17 cellular contexts compared by ENCODE assay signal in genomic region chr2:217070043-217070430, GRCh38.
DNase-seq lines count a peak whose midpoint lies in the region; ATAC-seq and TF ChIP-seq lines count a peak whose summit lies in the region.
"Had no signal": no experiment of that assay in that cellular context is flagged by ENCODE, and none has a peak within 500 bp of the region (broad histone marks: within the 10 kb centered on the region; RNA-seq: fewer than 3 reads in every experiment).

No MANE protein-coding gene starts in this region.

- peak overlapping the region; percentile 55; the same call in 2 of the 3 replicates for H2BK15ac ChIP-seq in IMR-90 (ENCODE audit: low read depth, low read length)

- H3K79me2 ChIP-seq in trophoblast cell (ENCODE audit: control insufficient read depth, insufficient read depth, low read length, poor library complexity): no peaks in the 10 kb centered on the region

- peaks cover 13% of the 10 kb centered on the region for H3K4me1 ChIP-seq in IMR-90 (ENCODE audit: control insufficient read depth, insufficient read depth, low read length)
- no peaks in the 10 kb centered on the region for H3K4me1 ChIP-seq in endodermal cell (ENCODE audit: control insufficient read depth, insufficient read depth, low read length)
- peaks cover 0 to 10% of the 10 kb centered on the region in 2 experiments for H3K4me1 ChIP-seq in trophoblast cell (ENCODE audit: control insufficient read depth in 1 of 2, insufficient read depth in 2 of 2, low read length in 2 of 2)
- no peaks in the 10 kb centered on the region for H3K4me1 ChIP-seq in mucosa of descending colon (ENCODE audit: low read depth)
- H3K4me1 ChIP-seq: HAP-1 had no signal

- POLR2A ChIA-PET in IMR-90 (lab: Charles Lee; ENCODE audit: unreplicated experiment): no interaction called here

- H3K23ac ChIP-seq in IMR-90 (ENCODE audit: low read depth, low read length) (no peak overlapping the region), trophoblast cell (ENCODE audit: low read length) (no peak overlapping the region)

- H3K4ac ChIP-seq in IMR-90 (ENCODE audit: low read depth, low read length) (no peak overlapping the region; the same call in 1 of the 2 replicates), trophoblast cell (ENCODE audit: low read depth, low read length) (no peak overlapping the region)

- H3K79me1 ChIP-seq in IMR-90 (ENCODE audit: low read depth in 1 of 2, low read length in 2 of 2): no peaks in the 10 kb centered on the region
- H3K79me1 ChIP-seq in trophoblast cell (ENCODE audit: low read length): no peaks in the 10 kb centered on the region

- H3K36me3 ChIP-seq in IMR-90 (ENCODE audit: control insufficient read depth, insufficient read depth, low read length): no peaks in the 10 kb centered on the region
- H3K36me3 ChIP-seq in endodermal cell (ENCODE audit: control insufficient read depth, insufficient read depth, low read length): no peaks in the 10 kb centered on the region
- H3K36me3 ChIP-seq in trophoblast cell (ENCODE audit: control insufficient read depth in 1 of 2, insufficient read depth in 2 of 2, low read length in 2 of 2): no peaks in the 10 kb centered on the region
- H3K36me3 ChIP-seq in mucosa of descending colon (ENCODE audit: low read depth): no peaks in the 10 kb centered on the region
- H3K36me3 ChIP-seq: BLaER1 treated with 17β-estradiol and CSF1 and Interleukin-3, amounts not matched to agents 10 nM and 100 nM; HAP-1 had no signal

- no peak overlapping the region for H3K27ac ChIP-seq in IMR-90 (ENCODE audit: insufficient read depth, low read length)
- peak overlapping the region; percentile 55 for H3K27ac ChIP-seq in endodermal cell (ENCODE audit: low read depth, low read length)
- no peak overlapping the region for H3K27ac ChIP-seq in trophoblast cell (ENCODE audit: low read depth, low read length)
- H3K27ac ChIP-seq: BLaER1 treated with 17β-estradiol and CSF1 and Interleukin-3, amounts not matched to agents 10 nM and 100 nM; GM23248; HL-60 had no signal

- CTCF ChIA-PET in IMR-90 (lab: Yijun Ruan, JAX): interaction anchor here (0.9 kb wide), 1 partner anchor 50 kb away, joined by 3 read pairs; no protein-coding TSS in a partner anchor

- TF ChIP-seq CTCF in IMR-90 (conservative IDR thresholded peaks at IDR 0.05; ENCODE audit: low read depth, low read length) (no peak), endodermal cell (conservative IDR thresholded peaks at IDR 0.05) (no peak), nephron progenitor cell (IDR thresholded peaks at IDR 0.05) (no peak), mucosa of descending colon (IDR thresholded peaks at IDR 0.05) (no peak)

- WGBS in IMR-90 (ENCODE audit: extremely low coverage in 2 of 2, insufficient read length in 1 of 2), 2 experiments: 89% methylated on average over 5 of the region's 9 CpGs; no CpG with 5 or more reads in 1 of the 2 experiments
- 80 to 82% methylated on average over 2 to 9 of the region's 9 CpGs for WGBS in endodermal cell (ENCODE audit: insufficient coverage in 1 of 2, insufficient read length in 1 of 2), 2 experiments
- no CpG with 5 or more reads among the region's 9 CpGs for WGBS in trophoblast cell (ENCODE audit: extremely low coverage, insufficient coverage, insufficient read length)

- 0 out of 2 replicates have a peak overlapping the region, but pooled peaks have one; percentile 8 for H2BK20ac ChIP-seq in IMR-90 (ENCODE audit: low read depth, low read length)

- in situ Hi-C loops in IMR-90 (cut with MboI; ENCODE audit: low sequenced_read_pairs): no loop called here

- peak overlapping the region; percentile 22; the same call in 1 of the 2 replicates for H4K5ac ChIP-seq in IMR-90 (ENCODE audit: low read depth, low read length)

- H3K56ac ChIP-seq in IMR-90 (ENCODE audit: extremely low read depth, insufficient read depth, low read length): no peak overlapping the region

- DNase-seq in IMR-90: no peak
- peak; percentile 50 for DNase-seq in endodermal cell
- no peak for DNase-seq in nephron progenitor cell
- no peak for DNase-seq in trophoblast cell
- no peak for DNase-seq in activated CD4-positive, alpha-beta T cell treated with anti-CD3 and anti-CD28 coated beads for 48 hours
- no peak for DNase-seq in mucosa of descending colon
- DNase-seq: Calu3; CD8-positive, alpha-beta T cell; DMS79 treated with DMSO at 0.1 percent for 48 hours; GM23248 had no signal

- H3K18ac ChIP-seq in IMR-90 (ENCODE audit: low read depth, low read length) (no peak overlapping the region; the same call in 1 of the 2 replicates), trophoblast cell (ENCODE audit: low read length) (no peak overlapping the region)

- H4K91ac ChIP-seq in IMR-90 (ENCODE audit: insufficient read depth, low read depth, low read length) (peak overlapping the region; percentile 40; the same call in 1 of the 2 replicates), trophoblast cell (ENCODE audit: low read depth, low read length) (peak overlapping the region; percentile 49)

- H3K9me1 ChIP-seq in IMR-90 (ENCODE audit: insufficient read depth, low read length): peaks cover 15% of the 10 kb centered on the region

- no peak overlapping the region for H3K14ac ChIP-seq in IMR-90 (replicated peaks; ENCODE audit: low read depth, low read length)
- no peak overlapping the region for H3K14ac ChIP-seq in trophoblast cell (ENCODE audit: low read length)

- no peak overlapping the region for H3K4me3 Mint-ChIP-seq in endodermal cell
- H3K4me3 Mint-ChIP-seq in nephron progenitor cell: no peak overlapping the region
- H3K4me3 Mint-ChIP-seq: B cell; CD8-positive, alpha-beta T cell; IgD-negative memory B cell had no signal

- peaks cover 3% of the 10 kb centered on the region for H3K27me3 Mint-ChIP-seq in endodermal cell (ENCODE audit: insufficient read depth)
- no peaks in the 10 kb centered on the region for H3K27me3 Mint-ChIP-seq in nephron progenitor cell (ENCODE audit: low read depth, poor library complexity)

- no peaks in the 10 kb centered on the region for H3K36me3 Mint-ChIP-seq in endodermal cell (ENCODE audit: low read depth)
- peaks cover 9% of the 10 kb centered on the region for H3K36me3 Mint-ChIP-seq in nephron progenitor cell (ENCODE audit: low read depth)
- H3K36me3 Mint-ChIP-seq: CD8-positive, alpha-beta T cell had no signal

- no peak overlapping the region for H3K4me3 ChIP-seq in IMR-90 (ENCODE audit: insufficient read depth, low read depth, low read length)
- H3K4me3 ChIP-seq in endodermal cell (ENCODE audit: low read length): no peak overlapping the region
- no peak overlapping the region for H3K4me3 ChIP-seq in trophoblast cell (ENCODE audit: low read depth, low read length)
- no peak overlapping the region for H3K4me3 ChIP-seq in mucosa of descending colon
- H3K4me3 ChIP-seq: BLaER1 treated with 17β-estradiol and CSF1 and Interleukin-3, amounts not matched to agents 10 nM and 100 nM; GM12878; GM23248; HAP-1 had no signal

- intact Hi-C loops in IMR-90 (cut with micrococcal nuclease) (no loop called here), mucosa of descending colon (cut with DNase I, micrococcal nuclease) (no loop called here)

- H2BK5ac ChIP-seq in IMR-90 (ENCODE audit: low read depth, low read length, poor library complexity, severe bottlenecking) (no peak overlapping the region), trophoblast cell (ENCODE audit: low read depth, low read length, poor library complexity) (no peak overlapping the region)

- no peaks in the 10 kb centered on the region for H4K20me1 ChIP-seq in IMR-90 (ENCODE audit: insufficient read depth, low read length)
- H4K20me1 ChIP-seq: BLaER1 treated with 17β-estradiol and CSF1 and Interleukin-3, amounts not matched to agents 10 nM and 100 nM had no signal

- dilution Hi-C loops in IMR-90 (cut with HindIII; ENCODE audit: low sequenced_read_pairs, unreplicated experiment): no loop called here

- no peak overlapping the region for H4K12ac ChIP-seq in trophoblast cell (ENCODE audit: low read depth, low read length)

- H3K27me3 ChIP-seq in IMR-90 (ENCODE audit: control insufficient read depth, insufficient read depth, low read length) (no peaks in the 10 kb centered on the region), endodermal cell (ENCODE audit: control insufficient read depth, insufficient read depth, low read length, poor library complexity, severe bottlenecking) (no peaks in the 10 kb centered on the region), trophoblast cell (ENCODE audit: insufficient read depth, low read length) (no peaks in the 10 kb centered on the region)
- H3K27me3 ChIP-seq: BLaER1 treated with 17β-estradiol and CSF1 and Interleukin-3, amounts not matched to agents 10 nM and 100 nM had no signal

- peaks cover 7% of the 10 kb centered on the region for H3K9me3 Mint-ChIP-seq in endodermal cell
- peaks cover 19% of the 10 kb centered on the region for H3K9me3 Mint-ChIP-seq in nephron progenitor cell
- H3K9me3 Mint-ChIP-seq: CD8-positive, alpha-beta T cell had no signal

- BruUV-seq in IMR-90 (replicated peaks; lab: Mats Ljungman, UMichigan): no TSS peak

- peak overlapping the region; percentile 29 for H2BK12ac ChIP-seq in trophoblast cell (ENCODE audit: low read length)

- H2AFZ ChIP-seq in IMR-90 (replicated peaks; ENCODE audit: low read length, poor library complexity): no peak overlapping the region
- H2AFZ ChIP-seq in trophoblast cell (ENCODE audit: insufficient read depth, low read length, poor library complexity): no peak overlapping the region
- H2AFZ ChIP-seq: GM23248 had no signal

- peak overlapping the region; percentile 43; the same call in 1 of the 2 replicates for H2AK5ac ChIP-seq in IMR-90 (ENCODE audit: low read depth, low read length)
- H2AK5ac ChIP-seq in trophoblast cell (ENCODE audit: low read length): no peak overlapping the region

- no peak overlapping the region for H3K4me2 ChIP-seq in IMR-90 (ENCODE audit: low read depth, low read length)
- no peak overlapping the region for H3K4me2 ChIP-seq in trophoblast cell (ENCODE audit: low read length)
- H3K4me2 ChIP-seq: BLaER1 treated with 17β-estradiol and CSF1 and Interleukin-3, amounts not matched to agents 10 nM and 100 nM had no signal

- H3K9ac ChIP-seq in IMR-90 (ENCODE audit: low read depth, low read length) (no peak overlapping the region), endodermal cell (ENCODE audit: extremely low read depth, low read length, poor library complexity, severe bottlenecking) (no peak overlapping the region), trophoblast cell (ENCODE audit: low read length) (no peak overlapping the region)
- H3K9ac ChIP-seq: BLaER1 treated with 17β-estradiol and CSF1 and Interleukin-3, amounts not matched to agents 10 nM and 100 nM; GM23248 had no signal

- TF ChIP-seq POLR2A in IMR-90 (IDR thresholded peaks at IDR 0.05; ENCODE audit: low read depth, low read length): no peak

- no peaks in the 10 kb centered on the region for H3K4me1 Mint-ChIP-seq in endodermal cell
- H3K4me1 Mint-ChIP-seq in nephron progenitor cell: peaks cover 30% of the 10 kb centered on the region
- H3K4me1 Mint-ChIP-seq: B cell, IgD-negative memory B cell had no signal

- no peak overlapping the region for H3K27ac Mint-ChIP-seq in endodermal cell
- H3K27ac Mint-ChIP-seq in nephron progenitor cell: peak overlapping the region; percentile 67
- H3K27ac Mint-ChIP-seq: B cell; CD8-positive, alpha-beta T cell; IgD-negative memory B cell had no signal

- no peak overlapping the region for H2AK9ac ChIP-seq in IMR-90 (replicated peaks; ENCODE audit: low read depth, low read length, poor library complexity)

- H3K9me3 ChIP-seq in IMR-90 (ENCODE audit: control insufficient read depth, insufficient read depth, low read length) (peaks cover 12% of the 10 kb centered on the region), endodermal cell (ENCODE audit: control insufficient read depth, low read length) (peaks cover 15% of the 10 kb centered on the region), trophoblast cell (ENCODE audit: insufficient read depth, low read depth, low read length) (peaks cover 6% of the 10 kb centered on the region), mucosa of descending colon (no peaks in the 10 kb centered on the region)
- H3K9me3 ChIP-seq: HAP-1 had no signal

- H4K8ac ChIP-seq in IMR-90 (ENCODE audit: low read depth in 2 of 2, low read length in 2 of 2) (no peak overlapping the region), trophoblast cell (ENCODE audit: low read depth, low read length) (no peak overlapping the region)

- ATAC-seq in IMR-90 (ENCODE audit: low read depth): no peak
- no peak for ATAC-seq in mucosa of descending colon
- no peak for ATAC-seq in HG03095 (IDR thresholded peaks at IDR 0.05; ENCODE audit: unreplicated experiment)
- ATAC-seq: CD8-positive, alpha-beta T cell; GM12878 had no signal

- TF ChIP-seq RAD21 in IMR-90 (IDR thresholded peaks at IDR 0.05; ENCODE audit: low read length): no peak

- H2BK120ac ChIP-seq in IMR-90 (ENCODE audit: low read depth, low read length): peak overlapping the region; percentile 80; the same call in 1 of the 2 replicates
- no peak overlapping the region for H2BK120ac ChIP-seq in trophoblast cell (ENCODE audit: insufficient read depth, low read length, poor library complexity)
